22 cellular contexts compared by ENCODE assay signal in genomic region chr14:68216072-68216471, GRCh38.
DNase-seq lines count a peak whose midpoint lies in the region; ATAC-seq and TF ChIP-seq lines count a peak whose summit lies in the region.
"Had no signal": no experiment of that assay in that cellular context is flagged by ENCODE, and none has a peak within 500 bp of the region (broad histone marks: within the 10 kb centered on the region; RNA-seq: fewer than 3 reads in every experiment).

No MANE protein-coding gene starts in this region.

- TF ChIP-seq POLR2A in uterus (IDR thresholded peaks at IDR 0.05), result no peak

- H3K4me3 ChIP-seq in uterus, result no peak overlapping the region
- H3K4me3 ChIP-seq: lung, MG63, upper lobe of left lung had no signal

- H3K9me3 Mint-ChIP-seq in activated naive CD8-positive, alpha-beta T cell treated with anti-CD3 and anti-CD28 coated beads, Interleukin-2, amount 50 U/mL, for 24 hours, result no peaks in the 10 kb centered on the region
- peaks cover 3% of the 10 kb centered on the region for H3K9me3 Mint-ChIP-seq in activated naive CD8-positive, alpha-beta T cell treated with anti-CD3 and anti-CD28 coated beads for 36 hours
- no peaks in the 10 kb centered on the region for H3K9me3 Mint-ChIP-seq in activated CD8-positive, alpha-beta T cell treated with anti-CD3 and anti-CD28 coated beads for 36 hours
- H3K9me3 Mint-ChIP-seq: activated T-helper 2 cell treated with anti-CD3 and anti-CD28 coated beads, Interferon-gamma antibody, Interleukin-2, Interleukin-4, amounts not matched to agents 10 μg/mL and 5 μg/mL and 100 μg/mL, durations not matched to agents 14 hours and 24 hours and 36 hours had no signal

- H3K4me1 Mint-ChIP-seq in activated naive CD8-positive, alpha-beta T cell treated with anti-CD3 and anti-CD28 coated beads, Interleukin-2, amount 50 U/mL, for 24 hours, result peaks cover 50% of the 10 kb centered on the region
- H3K4me1 Mint-ChIP-seq in activated naive CD8-positive, alpha-beta T cell treated with anti-CD3 and anti-CD28 coated beads for 36 hours, result peaks cover 29% of the 10 kb centered on the region
- peaks cover 40% of the 10 kb centered on the region for H3K4me1 Mint-ChIP-seq in activated CD8-positive, alpha-beta T cell treated with anti-CD3 and anti-CD28 coated beads for 36 hours (ENCODE audit: low read depth)

- TF ChIP-seq CTCF in uterus (IDR thresholded peaks at IDR 0.05), result no peak
- TF ChIP-seq CTCF in activated CD8-positive, alpha-beta T cell treated with anti-CD3 and anti-CD28 coated beads for 36 hours (IDR thresholded peaks at IDR 0.05), result no peak

- no peaks in the 10 kb centered on the region for H3K27me3 ChIP-seq in uterus
- H3K27me3 ChIP-seq: foreskin keratinocyte, MG63, upper lobe of left lung had no signal

- H3K27ac Mint-ChIP-seq in activated naive CD8-positive, alpha-beta T cell treated with anti-CD3 and anti-CD28 coated beads, Interleukin-2, amount 50 U/mL, for 24 hours, result peak overlapping the region; percentile 10
- H3K27ac Mint-ChIP-seq in activated naive CD8-positive, alpha-beta T cell treated with anti-CD3 and anti-CD28 coated beads for 36 hours, result no peak overlapping the region
- no peak overlapping the region for H3K27ac Mint-ChIP-seq in activated CD8-positive, alpha-beta T cell treated with anti-CD3 and anti-CD28 coated beads for 36 hours
- H3K27ac Mint-ChIP-seq: activated CD4-positive, alpha-beta T cell treated with anti-CD3 and anti-CD28 coated beads, Interleukin-2, amount 10 ng/mL, durations not matched to agents 7 days and 5 days; activated naive CD8-positive, alpha-beta T cell; activated T-helper 2 cell treated with anti-CD3 and anti-CD28 coated beads, Interferon-gamma antibody, Interleukin-2, Interleukin-4, amounts not matched to agents 10 μg/mL and 5 μg/mL and 100 μg/mL, durations not matched to agents 14 hours and 24 hours and 36 hours; T-helper 1 cell treated with Interleukin-12 subunit alpha and Interleukin-12 subunit beta and Interleukin-4 antibody, amounts not matched to agents 30 μg/mL and 1 μg/mL, for 36 hours had no signal

- H3K27me3 Mint-ChIP-seq in activated naive CD8-positive, alpha-beta T cell treated with anti-CD3 and anti-CD28 coated beads, Interleukin-2, amount 50 U/mL, for 24 hours, result no peaks in the 10 kb centered on the region
- no peaks in the 10 kb centered on the region for H3K27me3 Mint-ChIP-seq in activated naive CD8-positive, alpha-beta T cell treated with anti-CD3 and anti-CD28 coated beads for 36 hours
- H3K27me3 Mint-ChIP-seq in activated CD8-positive, alpha-beta T cell treated with anti-CD3 and anti-CD28 coated beads for 36 hours, result no peaks in the 10 kb centered on the region
- H3K27me3 Mint-ChIP-seq: activated CD4-positive, alpha-beta T cell treated with anti-CD3 and anti-CD28 coated beads, Interleukin-2, amount 10 ng/mL, durations not matched to agents 7 days and 5 days; activated naive CD8-positive, alpha-beta T cell had no signal

- DNase-seq in activated naive CD8-positive, alpha-beta T cell treated with anti-CD3 and anti-CD28 coated beads, Interleukin-2, amount 50 U/mL, for 24 hours, result no peak
- no peak for DNase-seq in activated naive CD8-positive, alpha-beta T cell treated with anti-CD3 and anti-CD28 coated beads for 36 hours
- DNase-seq in NCI-H345 (lab: John Stamatoyannopoulos, UW) (peak; percentile 60), left colon (no peak), uterus (peak in 1 of 2 donors; percentile 73)
- no peak for DNase-seq in activated CD8-positive, alpha-beta T cell treated with anti-CD3 and anti-CD28 coated beads for 36 hours
- no peak for DNase-seq in stimulated activated CD4-positive, alpha-beta T cell treated with anti-CD3 and anti-CD28 coated beads, Interleukin-2, amount 100 ng/mL, for 24 hours
- DNase-seq: ACHN; activated CD4-positive, alpha-beta T cell treated with anti-CD3 and anti-CD28 coated beads, Interleukin-2, amount 10 ng/mL, durations not matched to agents 7 days and 5 days; C1 segment of cervical spinal cord; Calu3; cerebellar nuclear complex; foreskin keratinocyte; MG63; NCI-H2227 treated with DMSO at 0.1 percent for 48 hours; occipital lobe; upper lobe of left lung had no signal

- H3K36me3 ChIP-seq in uterus, result no peaks in the 10 kb centered on the region
- H3K36me3 ChIP-seq: MG63, upper lobe of left lung had no signal

- H3K4me1 ChIP-seq in uterus, result peaks cover 0 to 15% of the 10 kb centered on the region in 2 donors

- no peaks in the 10 kb centered on the region for H3K9me3 ChIP-seq in uterus
- H3K9me3 ChIP-seq: MG63, upper lobe of left lung had no signal

- no peaks in the 10 kb centered on the region for H3K36me3 Mint-ChIP-seq in activated naive CD8-positive, alpha-beta T cell treated with anti-CD3 and anti-CD28 coated beads, Interleukin-2, amount 50 U/mL, for 24 hours (ENCODE audit: low read depth)
- H3K36me3 Mint-ChIP-seq in activated naive CD8-positive, alpha-beta T cell treated with anti-CD3 and anti-CD28 coated beads for 36 hours, result peaks cover under 1% of the 10 kb centered on the region
- H3K36me3 Mint-ChIP-seq in activated CD8-positive, alpha-beta T cell treated with anti-CD3 and anti-CD28 coated beads for 36 hours (ENCODE audit: low read depth), result peaks cover under 1% of the 10 kb centered on the region

- intact Hi-C loops in left colon (cut with DNase I, micrococcal nuclease) (no loop called here), uterus (cut with DNase I; ENCODE audit: low total_unique reads) (no loop called here)
- intact Hi-C loops in activated CD8-positive, alpha-beta T cell treated with anti-CD3 and anti-CD28 coated beads for 36 hours (cut with micrococcal nuclease), result no loop called here

- POLR2A ChIA-PET in activated CD8-positive, alpha-beta T cell treated with anti-CD3 and anti-CD28 coated beads for 36 hours (lab: Charles Lee), result no interaction called here

- H3K4me3 Mint-ChIP-seq in activated naive CD8-positive, alpha-beta T cell treated with anti-CD3 and anti-CD28 coated beads, Interleukin-2, amount 50 U/mL, for 24 hours, result no peak overlapping the region
- H3K4me3 Mint-ChIP-seq in activated naive CD8-positive, alpha-beta T cell treated with anti-CD3 and anti-CD28 coated beads for 36 hours, result no peak overlapping the region
- H3K4me3 Mint-ChIP-seq in activated CD8-positive, alpha-beta T cell treated with anti-CD3 and anti-CD28 coated beads for 36 hours, result no peak overlapping the region
- H3K4me3 Mint-ChIP-seq: activated CD4-positive, alpha-beta T cell treated with anti-CD3 and anti-CD28 coated beads, Interleukin-2, amount 10 ng/mL, durations not matched to agents 7 days and 5 days; activated naive CD8-positive, alpha-beta T cell; T-helper 1 cell treated with Interleukin-12 subunit alpha and Interleukin-12 subunit beta and Interleukin-4 antibody, amounts not matched to agents 30 μg/mL and 1 μg/mL, for 36 hours had no signal

- H3K27ac ChIP-seq in uterus, result peak overlapping the region; percentile 82 to 90
- H3K27ac ChIP-seq: foreskin keratinocyte, upper lobe of left lung had no signal

- CTCF ChIA-PET in activated CD8-positive, alpha-beta T cell treated with anti-CD3 and anti-CD28 coated beads for 36 hours (lab: Charles Lee), result interaction anchor here (0.6 kb wide), 1 partner anchor 92 kb away, joined by 4 read pairs; no protein-coding TSS in a partner anchor

- no peak for ATAC-seq in activated naive CD8-positive, alpha-beta T cell treated with anti-CD3 and anti-CD28 coated beads, Interleukin-2, amount 50 U/mL, for 24 hours
- peak; percentile 84 for ATAC-seq in left colon
- no peak for ATAC-seq in activated CD8-positive, alpha-beta T cell treated with anti-CD3 and anti-CD28 coated beads for 36 hours
- no peak for ATAC-seq in HG02763 (IDR thresholded peaks at IDR 0.05; ENCODE audit: unreplicated experiment)
- ATAC-seq: foreskin keratinocyte had no signal
